Comparison of ENCODE assay signal across 9 cellular contexts in genomic region chr14:73246387-73247150, GRCh38. TPM values are rescaled to one million over a fixed set of nuclear protein-coding genes. Genes with fewer than 3 reads are reported as not detected.
DNase-seq lines count a peak whose midpoint lies in the region; TF ChIP-seq lines count a peak whose summit lies in the region.
"Had no signal": no experiment of that assay in that cellular context is flagged by ENCODE, and none has a peak within 500 bp of the region (broad histone marks: within the 10 kb centered on the region; RNA-seq: fewer than 3 reads in every experiment).

No MANE protein-coding gene starts in this region.

- DNase-seq in activated CD4-positive, alpha-beta T cell treated with anti-CD3 and anti-CD28 coated beads, Interleukin-2, amount 10 ng/mL, durations not matched to agents 24 days and 14 days = no peak
- DNase-seq in activated CD4-positive, alpha-beta T cell treated with anti-CD3 and anti-CD28 coated beads for 1 hour = no peak
- no peak for DNase-seq in activated CD4-positive, alpha-beta memory T cell treated with anti-CD3 and anti-CD28 coated beads, Interleukin-2, amount 10 ng/mL, durations not matched to agents 7 days and 5 days
- DNase-seq in right atrium auricular region (ENCODE audit: low spot score) (no peak), suprapubic skin (ENCODE audit: low spot score in 2 of 2) (no peak), SKM-1 treated with dmso at 0.1 percent for 144 hours (lab: John Stamatoyannopoulos, UW; ENCODE audit: unreplicated experiment) (no peak), NCI-H146 (lab: John Stamatoyannopoulos, UW) (no peak), DMS114 treated with DMSO at 0.1 percent for 48 hours (lab: John Stamatoyannopoulos, UW; ENCODE audit: unreplicated experiment) (no peak)
- DNase-seq: cerebellar nuclear complex had no signal

- H3K27me3 Mint-ChIP-seq in activated CD4-positive, alpha-beta T cell treated with anti-CD3 and anti-CD28 coated beads, Interleukin-2, amount 10 ng/mL, durations not matched to agents 24 days and 14 days = peaks cover 37% of the 10 kb centered on the region
- peaks cover 39% of the 10 kb centered on the region for H3K27me3 Mint-ChIP-seq in activated CD4-positive, alpha-beta memory T cell treated with anti-CD3 and anti-CD28 coated beads, Interleukin-2, amount 10 ng/mL, durations not matched to agents 7 days and 5 days

- no peak for TF ChIP-seq POLR2A in suprapubic skin (IDR thresholded peaks at IDR 0.05)

- peaks cover 0 to 11% of the 10 kb centered on the region in 2 donors for H3K4me1 ChIP-seq in right atrium auricular region
- peaks cover 21% of the 10 kb centered on the region for H3K4me1 ChIP-seq in suprapubic skin

- H3K27ac ChIP-seq in right atrium auricular region (no peak overlapping the region), suprapubic skin (no peak overlapping the region)

- H3K4me3 Mint-ChIP-seq in activated CD4-positive, alpha-beta T cell treated with anti-CD3 and anti-CD28 coated beads, Interleukin-2, amount 10 ng/mL, durations not matched to agents 24 days and 14 days = peak overlapping the region; percentile 79
- H3K4me3 Mint-ChIP-seq in activated CD4-positive, alpha-beta memory T cell treated with anti-CD3 and anti-CD28 coated beads, Interleukin-2, amount 10 ng/mL, durations not matched to agents 7 days and 5 days = peak overlapping the region; percentile 63

- H3K4me3 ChIP-seq in right atrium auricular region (peak overlapping the region; percentile 42 to 54), suprapubic skin (peak overlapping the region; percentile 49)

- POLR2A ChIA-PET in activated CD4-positive, alpha-beta memory T cell treated with anti-CD3 and anti-CD28 coated beads, Interleukin-2, amount 10 ng/mL, durations not matched to agents 7 days and 5 days (lab: Charles Lee) = interaction anchor here (1.3 kb wide), 1 partner anchor 245 kb away, joined by 4 read pairs; the partner anchor contains the start of gene RIOX1

- no peak overlapping the region for H3K27ac Mint-ChIP-seq in activated CD4-positive, alpha-beta T cell treated with anti-CD3 and anti-CD28 coated beads, Interleukin-2, amount 10 ng/mL, durations not matched to agents 24 days and 14 days
- H3K27ac Mint-ChIP-seq in activated CD4-positive, alpha-beta memory T cell treated with anti-CD3 and anti-CD28 coated beads, Interleukin-2, amount 10 ng/mL, durations not matched to agents 7 days and 5 days = no peak overlapping the region

- 74% methylated on average over 18 of the region's 18 CpGs for WGBS in suprapubic skin

- H3K36me3 Mint-ChIP-seq in activated CD4-positive, alpha-beta T cell treated with anti-CD3 and anti-CD28 coated beads, Interleukin-2, amount 10 ng/mL, durations not matched to agents 24 days and 14 days (ENCODE audit: low read depth) = no peaks in the 10 kb centered on the region
- H3K36me3 Mint-ChIP-seq in activated CD4-positive, alpha-beta memory T cell treated with anti-CD3 and anti-CD28 coated beads, Interleukin-2, amount 10 ng/mL, durations not matched to agents 7 days and 5 days (ENCODE audit: low read depth) = peaks cover 3% of the 10 kb centered on the region

- peaks cover 38% of the 10 kb centered on the region for H3K4me1 Mint-ChIP-seq in activated CD4-positive, alpha-beta T cell treated with anti-CD3 and anti-CD28 coated beads, Interleukin-2, amount 10 ng/mL, durations not matched to agents 24 days and 14 days
- H3K4me1 Mint-ChIP-seq in activated CD4-positive, alpha-beta memory T cell treated with anti-CD3 and anti-CD28 coated beads, Interleukin-2, amount 10 ng/mL, durations not matched to agents 7 days and 5 days = peaks cover 49% of the 10 kb centered on the region

- intact Hi-C loops in activated CD4-positive, alpha-beta T cell treated with anti-CD3 and anti-CD28 coated beads, Interleukin-2, amount 10 ng/mL, durations not matched to agents 24 days and 14 days (cut with micrococcal nuclease) = no loop called here

- H3K36me3 ChIP-seq in right atrium auricular region (no peaks in the 10 kb centered on the region), suprapubic skin (peaks cover 13% of the 10 kb centered on the region)

- H3K9me3 ChIP-seq in right atrium auricular region (no peaks in the 10 kb centered on the region), suprapubic skin (no peaks in the 10 kb centered on the region)

- CTCF ChIA-PET in activated CD4-positive, alpha-beta memory T cell treated with anti-CD3 and anti-CD28 coated beads, Interleukin-2, amount 10 ng/mL, durations not matched to agents 7 days and 5 days (lab: Charles Lee) = interaction anchor here (1.0 kb wide), 1 partner anchor 13 kb away, joined by 3 read pairs; no protein-coding TSS in a partner anchor

- TF ChIP-seq EP300 in suprapubic skin (IDR thresholded peaks at IDR 0.05) = no peak

- no peak for TF ChIP-seq CTCF in right atrium auricular region (IDR thresholded peaks at IDR 0.05)
- no peak for TF ChIP-seq CTCF in suprapubic skin (IDR thresholded peaks at IDR 0.05)

- H3K27me3 ChIP-seq in right atrium auricular region = no peaks in the 10 kb centered on the region
- H3K27me3 ChIP-seq in suprapubic skin = no peaks in the 10 kb centered on the region

- H3K9me3 Mint-ChIP-seq in activated CD4-positive, alpha-beta T cell treated with anti-CD3 and anti-CD28 coated beads, Interleukin-2, amount 10 ng/mL, durations not matched to agents 24 days and 14 days = no peaks in the 10 kb centered on the region
- H3K9me3 Mint-ChIP-seq in activated CD4-positive, alpha-beta memory T cell treated with anti-CD3 and anti-CD28 coated beads, Interleukin-2, amount 10 ng/mL, durations not matched to agents 7 days and 5 days = peaks cover 4% of the 10 kb centered on the region

RNA-seq across cellular contexts. Expression of gene PAPLN, which starts 9.3 kb away (rescaled TPM):
- total RNA-seq in activated CD4-positive, alpha-beta T cell treated with anti-CD3 and anti-CD28 coated beads, Interleukin-2, amount 10 ng/mL, durations not matched to agents 24 days and 14 days = 0.54 and 0.83 TPM in 2 replicates
- 1 to 10 TPM; 1.4 to 1.6 TPM for total RNA-seq in activated CD4-positive, alpha-beta memory T cell treated with anti-CD3 and anti-CD28 coated beads, Interleukin-2, amount 10 ng/mL, durations not matched to agents 7 days and 5 days
- total RNA-seq in right atrium auricular region (1 to 10 TPM; 5.1 to 6.7 TPM), suprapubic skin (10 to 100 TPM; 15.9 to 44.9 (median 23.5) TPM)
